In the genomic region with DNA sequence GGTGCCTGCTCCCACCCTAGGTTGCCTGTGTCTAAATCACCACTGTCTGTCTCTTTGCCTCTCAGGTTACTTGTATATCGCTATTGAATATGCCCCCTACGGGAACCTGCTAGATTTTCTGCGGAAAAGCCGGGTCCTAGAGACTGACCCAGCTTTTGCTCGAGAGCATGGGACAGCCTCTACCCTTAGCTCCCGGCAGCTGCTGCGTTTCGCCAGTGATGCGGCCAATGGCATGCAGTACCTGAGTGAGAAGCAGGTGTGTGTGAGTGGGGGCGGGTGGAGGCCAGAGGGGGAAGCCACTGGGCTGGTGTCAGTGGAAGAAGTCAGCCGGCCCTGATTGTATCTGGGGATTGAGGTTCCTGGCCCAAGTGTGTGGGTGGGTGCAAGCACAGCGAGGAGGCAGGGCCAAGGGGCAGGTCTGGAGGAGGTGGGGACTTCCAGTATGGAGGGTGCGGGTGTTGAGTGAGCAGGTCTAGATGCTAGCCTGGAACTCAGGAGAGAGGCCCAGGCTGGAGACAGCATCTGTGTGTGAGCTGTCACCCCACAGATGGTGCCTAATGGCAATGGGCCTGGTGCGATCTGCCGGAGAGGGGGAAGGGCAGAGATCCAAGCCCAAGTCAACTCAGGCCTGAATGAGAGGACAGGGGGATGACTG, we compare ENCODE assay signal across 1 cellular context.
TF ChIP-seq lines count a peak whose summit lies in the region.

No MANE protein-coding gene starts in this region.

TF ChIP-seq in GM23338, 12 proteins besides CTCF, POLR2A, EP300 and RAD21 (continued from another document):
- TF ChIP-seq, protein P1, sequence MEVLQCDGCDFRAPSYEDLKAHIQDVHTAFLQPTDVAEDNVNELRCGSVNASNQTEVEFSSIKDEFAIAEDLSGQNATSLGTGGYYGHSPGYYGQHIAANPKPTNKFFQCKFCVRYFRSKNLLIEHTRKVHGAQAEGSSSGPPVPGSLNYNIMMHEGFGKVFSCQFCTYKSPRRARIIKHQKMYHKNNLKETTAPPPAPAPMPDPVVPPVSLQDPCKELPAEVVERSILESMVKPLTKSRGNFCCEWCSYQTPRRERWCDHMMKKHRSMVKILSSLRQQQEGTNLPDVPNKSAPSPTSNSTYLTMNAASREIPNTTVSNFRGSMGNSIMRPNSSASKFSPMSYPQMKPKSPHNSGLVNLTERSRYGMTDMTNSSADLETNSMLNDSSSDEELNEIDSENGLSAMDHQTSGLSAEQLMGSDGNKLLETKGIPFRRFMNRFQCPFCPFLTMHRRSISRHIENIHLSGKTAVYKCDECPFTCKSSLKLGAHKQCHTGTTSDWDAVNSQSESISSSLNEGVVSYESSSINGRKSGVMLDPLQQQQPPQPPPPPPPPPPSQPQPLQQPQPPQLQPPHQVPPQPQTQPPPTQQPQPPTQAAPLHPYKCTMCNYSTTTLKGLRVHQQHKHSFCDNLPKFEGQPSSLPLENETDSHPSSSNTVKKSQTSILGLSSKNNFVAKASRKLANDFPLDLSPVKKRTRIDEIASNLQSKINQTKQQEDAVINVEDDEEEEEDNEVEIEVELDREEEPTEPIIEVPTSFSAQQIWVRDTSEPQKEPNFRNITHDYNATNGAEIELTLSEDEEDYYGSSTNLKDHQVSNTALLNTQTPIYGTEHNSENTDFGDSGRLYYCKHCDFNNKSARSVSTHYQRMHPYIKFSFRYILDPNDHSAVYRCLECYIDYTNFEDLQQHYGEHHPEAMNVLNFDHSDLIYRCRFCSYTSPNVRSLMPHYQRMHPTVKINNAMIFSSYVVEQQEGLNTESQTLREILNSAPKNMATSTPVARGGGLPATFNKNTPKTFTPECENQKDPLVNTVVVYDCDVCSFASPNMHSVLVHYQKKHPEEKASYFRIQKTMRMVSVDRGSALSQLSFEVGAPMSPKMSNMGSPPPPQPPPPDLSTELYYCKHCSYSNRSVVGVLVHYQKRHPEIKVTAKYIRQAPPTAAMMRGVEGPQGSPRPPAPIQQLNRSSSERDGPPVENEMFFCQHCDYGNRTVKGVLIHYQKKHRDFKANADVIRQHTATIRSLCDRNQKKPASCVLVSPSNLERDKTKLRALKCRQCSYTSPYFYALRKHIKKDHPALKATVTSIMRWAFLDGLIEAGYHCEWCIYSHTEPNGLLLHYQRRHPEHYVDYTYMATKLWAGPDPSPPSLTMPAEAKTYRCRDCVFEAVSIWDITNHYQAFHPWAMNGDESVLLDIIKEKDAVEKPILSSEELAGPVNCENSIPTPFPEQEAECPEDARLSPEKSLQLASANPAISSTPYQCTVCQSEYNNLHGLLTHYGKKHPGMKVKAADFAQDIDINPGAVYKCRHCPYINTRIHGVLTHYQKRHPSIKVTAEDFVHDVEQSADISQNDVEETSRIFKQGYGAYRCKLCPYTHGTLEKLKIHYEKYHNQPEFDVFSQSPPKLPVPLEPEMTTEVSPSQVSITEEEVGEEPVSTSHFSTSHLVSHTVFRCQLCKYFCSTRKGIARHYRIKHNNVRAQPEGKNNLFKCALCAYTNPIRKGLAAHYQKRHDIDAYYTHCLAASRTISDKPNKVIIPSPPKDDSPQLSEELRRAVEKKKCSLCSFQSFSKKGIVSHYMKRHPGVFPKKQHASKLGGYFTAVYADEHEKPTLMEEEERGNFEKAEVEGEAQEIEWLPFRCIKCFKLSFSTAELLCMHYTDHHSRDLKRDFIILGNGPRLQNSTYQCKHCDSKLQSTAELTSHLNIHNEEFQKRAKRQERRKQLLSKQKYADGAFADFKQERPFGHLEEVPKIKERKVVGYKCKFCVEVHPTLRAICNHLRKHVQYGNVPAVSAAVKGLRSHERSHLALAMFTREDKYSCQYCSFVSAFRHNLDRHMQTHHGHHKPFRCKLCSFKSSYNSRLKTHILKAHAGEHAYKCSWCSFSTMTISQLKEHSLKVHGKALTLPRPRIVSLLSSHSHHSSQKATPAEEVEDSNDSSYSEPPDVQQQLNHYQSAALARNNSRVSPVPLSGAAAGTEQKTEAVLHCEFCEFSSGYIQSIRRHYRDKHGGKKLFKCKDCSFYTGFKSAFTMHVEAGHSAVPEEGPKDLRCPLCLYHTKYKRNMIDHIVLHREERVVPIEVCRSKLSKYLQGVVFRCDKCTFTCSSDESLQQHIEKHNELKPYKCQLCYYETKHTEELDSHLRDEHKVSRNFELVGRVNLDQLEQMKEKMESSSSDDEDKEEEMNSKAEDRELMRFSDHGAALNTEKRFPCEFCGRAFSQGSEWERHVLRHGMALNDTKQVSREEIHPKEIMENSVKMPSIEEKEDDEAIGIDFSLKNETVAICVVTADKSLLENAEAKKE (CRISPR knock-in tag; IDR thresholded peaks at IDR 0.05) = no peak
- TF ChIP-seq ZNF331 (CRISPR knock-in tag; IDR thresholded peaks at IDR 0.05; ENCODE audit: low read depth) (no peak), JUNB (IDR thresholded peaks at IDR 0.05; ENCODE audit: unreplicated experiment) (no peak), POLR2AphosphoS5 (IDR thresholded peaks at IDR 0.05; ENCODE audit: low read depth) (no peak), EZH2phosphoT487 (IDR thresholded peaks at IDR 0.05; ENCODE audit: unreplicated experiment) (no peak), EZH2 (IDR thresholded peaks at IDR 0.05; ENCODE audit: low read depth, unreplicated experiment) (no peak)
TF ChIP-seq in GM23338: peak in this region for 0.
